ENCODE assay signal across 1 cellular context in genomic region chr10:30436200-30436599, GRCh38.
TF ChIP-seq lines count a peak whose summit lies in the region.

No MANE protein-coding gene starts in this region.

TF ChIP-seq in SK-N-SH, 30 proteins besides CTCF, POLR2A, EP300 and RAD21 (continued from another document):
- TF ChIP-seq USF2 (IDR thresholded peaks at IDR 0.05; ENCODE audit: borderline replicate concordance, low read depth, low read length) (no peak), JUND (IDR thresholded peaks at IDR 0.05) (no peak), NFIC (IDR thresholded peaks at IDR 0.05; ENCODE audit: borderline replicate concordance) (no peak), ELF1 (IDR thresholded peaks at IDR 0.05) (no peak), YY1 (IDR thresholded peaks at IDR 0.05; ENCODE audit: low read depth) (no peak)
